8 cellular contexts compared by ENCODE assay signal in genomic region chr1:156642265-156643185, GRCh38. TPM values are rescaled to one million over a fixed set of nuclear protein-coding genes. Genes with fewer than 3 reads are reported as not detected.
DNase-seq lines count a peak whose midpoint lies in the region; ATAC-seq and TF ChIP-seq lines count a peak whose summit lies in the region.
"Had no signal": no experiment of that assay in that cellular context is flagged by ENCODE, and none has a peak within 500 bp of the region (broad histone marks: within the 10 kb centered on the region; RNA-seq: fewer than 3 reads in every experiment).

No MANE protein-coding gene starts in this region.

- POLR2A ChIA-PET in naive thymus-derived CD4-positive, alpha-beta T cell (lab: Charles Lee) = interaction anchor here (0.6 to 1.1 kb wide), 2 partner anchors 15 to 18 kb away, joined by 3 to 4 read pairs; no protein-coding TSS in a partner anchor

- H3K36me3 ChIP-seq in BLaER1 = no peaks in the 10 kb centered on the region
- no peaks in the 10 kb centered on the region for H3K36me3 ChIP-seq in ascending aorta
- H3K36me3 ChIP-seq in naive thymus-derived CD4-positive, alpha-beta T cell (ENCODE audit: control insufficient read depth in 2 of 3, insufficient read depth in 3 of 3, low read length in 3 of 3) = no peaks in the 10 kb centered on the region

- H3K9me3 ChIP-seq in BLaER1 (no peaks in the 10 kb centered on the region), ascending aorta (no peaks in the 10 kb centered on the region)
- H3K9me3 ChIP-seq in naive thymus-derived CD4-positive, alpha-beta T cell (ENCODE audit: control insufficient read depth in 2 of 3, low read length in 3 of 3) = no peaks in the 10 kb centered on the region

- no peak overlapping the region for H3K9ac ChIP-seq in BLaER1

- H3K27ac ChIP-seq in BLaER1 = no peak overlapping the region
- H3K27ac ChIP-seq in ascending aorta = no peak overlapping the region
- no peak overlapping the region for H3K27ac ChIP-seq in naive thymus-derived CD4-positive, alpha-beta T cell (ENCODE audit: low read depth, low read length)

- intact Hi-C loops in ascending aorta (cut with DNase I) = no loop called here
- intact Hi-C loops in naive thymus-derived CD4-positive, alpha-beta T cell (cut with micrococcal nuclease) = loop anchor here (2.0 kb wide), 1 partner anchor 14 kb away; no protein-coding TSS in a partner anchor

- H3K27me3 ChIP-seq in BLaER1 (peaks cover 97% of the 10 kb centered on the region), ascending aorta (peaks cover 35% of the 10 kb centered on the region)
- peaks cover 18 to 22% of the 10 kb centered on the region in 2 donors for H3K27me3 ChIP-seq in naive thymus-derived CD4-positive, alpha-beta T cell (ENCODE audit: control insufficient read depth in 2 of 2, insufficient read depth in 2 of 2, low read length in 2 of 2)

- ATAC-seq in naive thymus-derived CD4-positive, alpha-beta T cell = no peak

- peak overlapping the region; percentile 55 for H3K4me2 ChIP-seq in BLaER1

- DNase-seq in ascending aorta (ENCODE audit: low spot score in 2 of 2) (no peak), DMS153 (lab: John Stamatoyannopoulos, UW) (no peak), NCI-H1694 (lab: John Stamatoyannopoulos, UW) (no peak)
- DNase-seq in naive thymus-derived CD4-positive, alpha-beta T cell = no peak
- no peak for DNase-seq in stimulated activated CD4-positive, alpha-beta T cell treated with anti-CD3 and anti-CD28 coated beads, Interleukin-1b, Interleukin-23, amount 100 ng/mL, for 48 hours
- DNase-seq: DMS 273 treated with DMSO at 0.1 percent for 48 hours, NCI-H1694 treated with DMSO at 0.1 percent for 48 hours had no signal

- no peak for TF ChIP-seq CTCF in ascending aorta (IDR thresholded peaks at IDR 0.05)

- peak overlapping the region; percentile 51 to 82 (median 68) for H3K4me3 Mint-ChIP-seq in naive thymus-derived CD4-positive, alpha-beta T cell

- H3K36me3 Mint-ChIP-seq in naive thymus-derived CD4-positive, alpha-beta T cell = no peaks in the 10 kb centered on the region

- CTCF ChIA-PET in naive thymus-derived CD4-positive, alpha-beta T cell (lab: Charles Lee) = interaction anchor here (0.6 to 0.9 kb wide), 3 partner anchors 10 to 282 kb away, joined by 3 to 4 read pairs (median 3); no protein-coding TSS in a partner anchor

- no peak overlapping the region for H3K27ac Mint-ChIP-seq in naive thymus-derived CD4-positive, alpha-beta T cell

- H3K27me3 Mint-ChIP-seq in naive thymus-derived CD4-positive, alpha-beta T cell = peaks cover 80 to 91% (median 85%) of the 10 kb centered on the region in 5 donors

- peaks cover 0 to 3% (median 0%) of the 10 kb centered on the region in 11 donors for H3K9me3 Mint-ChIP-seq in naive thymus-derived CD4-positive, alpha-beta T cell

- H3K4me3 ChIP-seq in BLaER1 = peak overlapping the region; percentile 53
- H3K4me3 ChIP-seq in ascending aorta = peak overlapping the region; percentile 39 to 57
- no peak overlapping the region for H3K4me3 ChIP-seq in naive thymus-derived CD4-positive, alpha-beta T cell (ENCODE audit: low read length)

- H3K4me1 ChIP-seq in BLaER1 (peaks cover 30% of the 10 kb centered on the region), ascending aorta (peaks cover 5 to 8% of the 10 kb centered on the region in 2 donors)
- H3K4me1 ChIP-seq in naive thymus-derived CD4-positive, alpha-beta T cell (ENCODE audit: control insufficient read depth in 2 of 2, insufficient read depth in 2 of 2, low read length in 2 of 2) = peaks cover 0 to 26% of the 10 kb centered on the region in 2 donors

- peaks cover 24 to 40% (median 29%) of the 10 kb centered on the region in 7 donors for H3K4me1 Mint-ChIP-seq in naive thymus-derived CD4-positive, alpha-beta T cell

- H4K20me1 ChIP-seq in BLaER1 = peaks cover 65% of the 10 kb centered on the region

RNA-seq across cellular contexts. Expression of gene BCAN, which starts 0.6 kb away (rescaled TPM):
- not detected for total RNA-seq in ascending aorta
- total RNA-seq in naive thymus-derived CD4-positive, alpha-beta T cell = not detected
- not detected for polyA plus RNA-seq in naive thymus-derived CD4-positive, alpha-beta T cell

RNA-seq across cellular contexts. Expression of gene HAPLN2, which starts 23.3 kb away (rescaled TPM):
- 1.4 TPM for total RNA-seq in ascending aorta
- total RNA-seq in naive thymus-derived CD4-positive, alpha-beta T cell = not detected
- not detected for polyA plus RNA-seq in naive thymus-derived CD4-positive, alpha-beta T cell

RNA-seq across cellular contexts. Expression of gene NES, which starts 34.7 kb away (rescaled TPM):
- 74.1 TPM for total RNA-seq in ascending aorta
- under 1 TPM in 1 of 5 experiments, not detected in 4; 0.05 TPM for total RNA-seq in naive thymus-derived CD4-positive, alpha-beta T cell
- not detected for polyA plus RNA-seq in naive thymus-derived CD4-positive, alpha-beta T cell

RNA-seq across cellular contexts. Expression of gene GPATCH4, which starts 41.2 kb away (rescaled TPM):
- total RNA-seq in ascending aorta = 29.4 TPM
- total RNA-seq in naive thymus-derived CD4-positive, alpha-beta T cell = 10 to 100 TPM; 33.3 to 49.6 (median 39.1) TPM
- polyA plus RNA-seq in naive thymus-derived CD4-positive, alpha-beta T cell = 10 to 100 TPM; 46.5 to 59.1 TPM

RNA-seq across cellular contexts. Expression of gene NAXE, which starts 50.9 kb away (rescaled TPM):
- 85.3 TPM for total RNA-seq in ascending aorta
- total RNA-seq in naive thymus-derived CD4-positive, alpha-beta T cell = 10 to 100 TPM; 25.6 to 58.8 (median 40.7) TPM
- 100 to 1,000 TPM in 1 of 2 donors, 10 to 100 TPM in 1; 98.0 to 113 TPM for polyA plus RNA-seq in naive thymus-derived CD4-positive, alpha-beta T cell

Comparison
In these comparisons a context has a peak if more than half of its experiments do, and no peak if none do; other contexts are left out.
1. RNA of gene NES, which starts 34.7 kb away (total RNA-seq): 74.1 TPM in ascending aorta (single experiment); 0.05 TPM in naive thymus-derived CD4-positive, alpha-beta T cell; every median in the first group is over 10 times any median in the second.